15 cellular contexts compared by ENCODE assay signal in genomic region chr3:147422934-147423599, GRCh38. TPM values are rescaled to one million over a fixed set of nuclear protein-coding genes. Genes with fewer than 3 reads are reported as not detected.
DNase-seq lines count a peak whose midpoint lies in the region; TF ChIP-seq lines count a peak whose summit lies in the region.
"Had no signal": no experiment of that assay in that cellular context is flagged by ENCODE, and none has a peak within 500 bp of the region (broad histone marks: within the 10 kb centered on the region; RNA-seq: fewer than 3 reads in every experiment).

No MANE protein-coding gene starts in this region.

- H3K27ac ChIP-seq in dorsolateral prefrontal cortex (peak overlapping the region in 53 of 59 donors; percentile 29 to 97 (median 83)), neural cell (ENCODE audit: low read length) (peak overlapping the region; percentile 23)
- H3K27ac ChIP-seq: foreskin keratinocyte had no signal

- no peak overlapping the region for H2AFZ ChIP-seq in neural cell (ENCODE audit: low read depth, low read length)

- TF ChIP-seq RAD21 in neural cell (conservative IDR thresholded peaks at IDR 0.05) = no peak

- peaks cover 11% of the 10 kb centered on the region for H3F3A ChIP-seq in neural cell (ENCODE audit: insufficient read depth, low read length, poor library complexity, severe bottlenecking)

- peak; percentile 7 for DNase-seq in GM10266 (ENCODE audit: extremely low spot score)
- peak; percentile 45 for DNase-seq in NCI-H1105 (lab: John Stamatoyannopoulos, UW)
- peak in 1 of 10 donors; percentile 84 for DNase-seq in dorsolateral prefrontal cortex
- DNase-seq in effector CD4-positive, alpha-beta T cell = no peak
- no peak for DNase-seq in SW480 (ENCODE audit: low spot score)
- DNase-seq in activated naive CD4-positive, alpha-beta T cell treated with anti-CD3 and anti-CD28 coated beads, Interleukin-2, amount 50 U/mL, for 16 hours = no peak
- no peak for DNase-seq in NCI-H2171 treated with DMSO at 0.1 percent for 48 hours (lab: John Stamatoyannopoulos, UW)
- DNase-seq: dermis blood vessel endothelial cell; DMS79; foreskin keratinocyte; Karpas-422; kidney; NCI-H2029 treated with DMSO at 0.1 percent for 48 hours; stimulated activated CD4-positive, alpha-beta T cell treated with anti-CD3 and anti-CD28 coated beads, Interleukin-4, amount 100 ng/mL, for 1 hour had no signal

- TF ChIP-seq CTCF in GM10266 (IDR thresholded peaks at IDR 0.05; ENCODE audit: control insufficient read depth, insufficient read depth, low read depth, missing control alignments) (no peak), dorsolateral prefrontal cortex (IDR thresholded peaks at IDR 0.05 in 54 of 56, conservative IDR thresholded peaks at IDR 0.05 in 2 of 56; ENCODE audit: low read depth in 1 of 56, partially characterized antibody in 56 of 56) (no peak), neural cell (IDR thresholded peaks at IDR 0.05; ENCODE audit: poor library complexity, severe bottlenecking) (no peak)

- peaks cover 0 to 92% (median 59%) of the 10 kb centered on the region in 45 donors for H3K27me3 ChIP-seq in dorsolateral prefrontal cortex
- peaks cover 77% of the 10 kb centered on the region for H3K27me3 ChIP-seq in neural cell (ENCODE audit: insufficient read depth, low read depth, low read length)

- no peak for TF ChIP-seq EP300 in neural cell (conservative IDR thresholded peaks at IDR 0.05; ENCODE audit: poor library complexity, severe bottlenecking)

- H3K4me2 ChIP-seq in neural cell (ENCODE audit: low read length) = peak overlapping the region; percentile 27

- no peaks in the 10 kb centered on the region for H3K9me2 ChIP-seq in neural cell (ENCODE audit: insufficient read depth, low read length)

- no peaks in the 10 kb centered on the region for H3K9me3 ChIP-seq in neural cell (ENCODE audit: low read length)

- intact Hi-C loops in dorsolateral prefrontal cortex (cut with DNase I) = loop anchor here in 1 of 2 donors (5.0 kb wide), 1 partner anchor 89 kb away; no protein-coding TSS in a partner anchor

- peak overlapping the region in 57 of 59 donors; percentile 1 to 75 (median 37) for H3K4me3 ChIP-seq in dorsolateral prefrontal cortex
- H3K4me3 ChIP-seq in neural cell (ENCODE audit: low read length) = peak overlapping the region; percentile 49

- H3K79me2 ChIP-seq in neural cell (replicated peaks; ENCODE audit: insufficient read depth, low read length) = peaks cover 86% of the 10 kb centered on the region

- peak overlapping the region; percentile 29 for H3K9ac ChIP-seq in neural cell (ENCODE audit: low read length)

- H3K36me3 ChIP-seq in neural cell (ENCODE audit: insufficient read depth, low read length) = no peaks in the 10 kb centered on the region

- no peaks in the 10 kb centered on the region for H4K20me1 ChIP-seq in neural cell (ENCODE audit: insufficient read depth)

TF ChIP-seq in neural cell, 6 proteins besides CTCF, POLR2A, EP300 and RAD21:
- TF ChIP-seq EZH2 (IDR thresholded peaks at IDR 0.05; ENCODE audit: borderline replicate concordance, insufficient read depth, low read length, poor library complexity, severe bottlenecking) (no peak), POLR2AphosphoS5 (IDR thresholded peaks at IDR 0.05) (peak; percentile 38)

RNA-seq across cellular contexts. Expression of gene ZIC1, which starts 13.9 kb away (rescaled TPM):
- 100 to 1,000 TPM in 1 of 120 experiments, 10 to 100 TPM in 119; 17.4 to 211 (median 34.4) TPM for total RNA-seq in dorsolateral prefrontal cortex
- polyA plus RNA-seq in neural cell = 134 and 183 TPM in 2 replicates
- 166 and 196 TPM in 2 replicates for polyA minus RNA-seq in neural cell
- total RNA-seq: dermis blood vessel endothelial cell, foreskin keratinocyte, kidney had no signal
- polyA plus RNA-seq: foreskin keratinocyte had no signal

RNA-seq across cellular contexts. Expression of gene ZIC4, which starts 16.7 kb away (rescaled TPM):
- 10 to 100 TPM in 8 of 120 experiments, 1 to 10 TPM in 112; 1.5 to 13.5 (median 4.8) TPM for total RNA-seq in dorsolateral prefrontal cortex
- polyA plus RNA-seq in neural cell = 8.1 and 8.6 TPM in 2 replicates
- polyA minus RNA-seq in neural cell = 7.5 and 9.5 TPM in 2 replicates
- total RNA-seq: dermis blood vessel endothelial cell, foreskin keratinocyte, kidney had no signal
- polyA plus RNA-seq: foreskin keratinocyte had no signal

Comparison
In these comparisons a context has a peak if more than half of its experiments do, and no peak if none do; other contexts are left out.
1. DNase-seq: peak in GM10266 (single experiment) and NCI-H1105 (single experiment); none in effector CD4-positive, alpha-beta T cell (single experiment), SW480 (single experiment), activated naive CD4-positive, alpha-beta T cell treated with anti-CD3 and anti-CD28 coated beads, Interleukin-2, amount 50 U/mL, for 16 hours (single experiment) and NCI-H2171 treated with DMSO at 0.1 percent for 48 hours (single experiment).